Comparison of ENCODE assay signal across 22 cellular contexts in genomic region chr22:24077416-24077815, GRCh38.
DNase-seq lines count a peak whose midpoint lies in the region; ATAC-seq and TF ChIP-seq lines count a peak whose summit lies in the region.
"Had no signal": no experiment of that assay in that cellular context is flagged by ENCODE, and none has a peak within 500 bp of the region (broad histone marks: within the 10 kb centered on the region; RNA-seq: fewer than 3 reads in every experiment).

No MANE protein-coding gene starts in this region.

- H3K4me1 ChIP-seq in heart left ventricle (peaks cover 0 to 16% (median 0%) of the 10 kb centered on the region in 12 donors), tibial artery (peaks cover 0 to 13% (median 4%) of the 10 kb centered on the region in 4 donors)
- H3K4me1 ChIP-seq: BE2C had no signal

- H3K27ac ChIP-seq in heart left ventricle (peak overlapping the region in 11 of 12 donors; percentile 4 to 83 (median 61)), tibial artery (peak overlapping the region; percentile 9 to 47)
- H3K27ac ChIP-seq: GM23248, KMS-11 had no signal

- no peaks in the 10 kb centered on the region for H3K9me3 ChIP-seq in heart left ventricle
- no peaks in the 10 kb centered on the region for H3K9me3 ChIP-seq in tibial artery
- H3K9me3 ChIP-seq: BE2C had no signal

- TF ChIP-seq CTCF in heart left ventricle (IDR thresholded peaks at IDR 0.05) (no peak), tibial artery (IDR thresholded peaks at IDR 0.05) (no peak)

- H3K36me3 ChIP-seq in heart left ventricle (peaks cover 0 to 78% (median 60%) of the 10 kb centered on the region in 9 donors), tibial artery (peaks cover 13 to 42% (median 24%) of the 10 kb centered on the region in 3 donors)

- H3K4me3 ChIP-seq in heart left ventricle (no peak overlapping the region), tibial artery (no peak overlapping the region)
- H3K4me3 ChIP-seq: GM12878, GM23248 had no signal

- peak; percentile 33 for DNase-seq in activated effector memory CD4-positive, alpha-beta T cell treated with anti-CD3 and anti-CD28 coated beads, Interleukin-2, amount 50 U/mL, for 16 hours
- DNase-seq in activated effector memory CD4-positive, alpha-beta T cell treated with Interleukin-2 at 50 U/mL for 16 hours: no peak
- peak in 4 of 5 donors; percentile 44 to 72 (median 52) for DNase-seq in heart left ventricle
- peak; percentile 48 for DNase-seq in myocyte (ENCODE audit: low read depth)
- peak in 1 of 2 donors; percentile 44 for DNase-seq in tibial artery
- DNase-seq in NCI-H1417 (lab: John Stamatoyannopoulos, UW): no peak
- no peak for DNase-seq in kidney tubule cell (ENCODE audit: low spot score)
- DNase-seq: BE2C; Calu3; CD4-positive, CD25-positive, alpha-beta regulatory T cell; GF-D8; GM23248; HCEC 1CT; NCI-H1417 treated with DMSO at 0.1 percent for 48 hours; NCI-H187 treated with DMSO at 0.1 percent for 48 hours; NCI-H226; NCI-H524; NCI-H82; SIG-M5 had no signal

- intact Hi-C loops in heart left ventricle (cut with DNase I): no loop called here
- intact Hi-C loops in tibial artery (cut with DNase I; ENCODE audit: low total_unique reads): no loop called here

- TF ChIP-seq POLR2A in heart left ventricle (IDR thresholded peaks at IDR 0.05): no peak

- H3K27me3 ChIP-seq in heart left ventricle: no peaks in the 10 kb centered on the region
- no peaks in the 10 kb centered on the region for H3K27me3 ChIP-seq in tibial artery
- H3K27me3 ChIP-seq: BE2C had no signal

- peak; percentile 93 to 97 (median 96) for ATAC-seq in heart left ventricle
- ATAC-seq in HG02973 (IDR thresholded peaks at IDR 0.05; ENCODE audit: unreplicated experiment): no peak
- ATAC-seq: GM12878 had no signal

- 33 to 89% (median 62%) methylated on average over 1 of the region's 1 CpG for WGBS in heart left ventricle, 4 donors

Comparison
In these comparisons a context has a peak if more than half of its experiments do, and no peak if none do; other contexts are left out.
1. DNase-seq: peak in activated effector memory CD4-positive, alpha-beta T cell treated with anti-CD3 and anti-CD28 coated beads, Interleukin-2, amount 50 U/mL, for 16 hours (single experiment), heart left ventricle (4 of 5) and myocyte (single experiment); none in activated effector memory CD4-positive, alpha-beta T cell treated with Interleukin-2 at 50 U/mL for 16 hours (single experiment), NCI-H1417 (0 of 3) and kidney tubule cell (single experiment).